14 cellular contexts compared by ENCODE assay signal in the genomic region with DNA sequence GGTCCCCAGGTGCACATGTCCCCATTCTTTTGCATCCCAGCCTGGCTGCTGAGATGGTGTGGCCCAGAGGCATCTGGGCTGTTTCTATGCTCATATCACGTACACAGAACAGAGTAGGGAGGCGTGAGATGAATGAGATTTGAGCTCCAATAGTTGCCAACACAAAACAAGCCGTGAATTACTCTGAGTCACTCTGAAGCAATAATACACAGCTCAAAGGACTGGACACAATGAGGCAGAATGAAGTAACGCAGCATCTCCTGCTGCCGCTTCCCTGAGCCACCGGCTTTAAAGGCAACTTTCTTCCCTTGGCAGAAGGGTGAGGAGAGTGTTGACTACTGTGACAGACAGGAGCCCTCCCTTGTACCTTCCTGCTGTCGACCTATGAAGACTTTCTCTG. TPM values are rescaled to one million over a fixed set of nuclear protein-coding genes. Genes with fewer than 3 reads are reported as not detected.
DNase-seq lines count a peak whose midpoint lies in the region; ATAC-seq and TF ChIP-seq lines count a peak whose summit lies in the region.
"Had no signal": no experiment of that assay in that cellular context is flagged by ENCODE, and none has a peak within 500 bp of the region (broad histone marks: within the 10 kb centered on the region; RNA-seq: fewer than 3 reads in every experiment).

No MANE protein-coding gene starts in this region.

- no peak overlapping the region for H3K14ac ChIP-seq in IMR-90 (replicated peaks; ENCODE audit: low read depth, low read length)

- TF ChIP-seq POLR2A in IMR-90 (IDR thresholded peaks at IDR 0.05; ENCODE audit: low read depth, low read length), result no peak

- peaks cover 4 to 25% of the 10 kb centered on the region in 2 experiments; a peak in 3 of 4 replicates for H3K79me1 ChIP-seq in IMR-90 (ENCODE audit: low read depth in 1 of 2, low read length in 2 of 2)

- H3K18ac ChIP-seq in IMR-90 (ENCODE audit: low read depth, low read length), result no peak overlapping the region

- H3K23ac ChIP-seq in IMR-90 (ENCODE audit: low read depth, low read length), result no peak overlapping the region

- no peak overlapping the region for H2BK15ac ChIP-seq in IMR-90 (ENCODE audit: low read depth, low read length)

- H3K4me3 ChIP-seq in A673 (ENCODE audit: low read depth, low read length, poor library complexity, severe bottlenecking) (no peak overlapping the region), IMR-90 (ENCODE audit: insufficient read depth, low read depth, low read length) (no peak overlapping the region)
- H3K4me3 ChIP-seq: pancreas, testis had no signal

- no peak overlapping the region for H2BK5ac ChIP-seq in IMR-90 (ENCODE audit: low read depth, low read length, poor library complexity, severe bottlenecking)

- CTCF ChIA-PET in A673 (lab: Charles Lee) (no interaction called here), IMR-90 (lab: Yijun Ruan, JAX) (no interaction called here)

- intact Hi-C loops in A673 (cut with micrococcal nuclease; ENCODE audit: unreplicated experiment) (no loop called here), IMR-90 (cut with micrococcal nuclease) (no loop called here)

- no peak overlapping the region for H2AK9ac ChIP-seq in IMR-90 (replicated peaks; ENCODE audit: low read depth, low read length, poor library complexity)

- H4K20me1 ChIP-seq in IMR-90 (ENCODE audit: insufficient read depth, low read length), result no peaks in the 10 kb centered on the region

- DNase-seq in A673 (ENCODE audit: low spot score) (no peak), IMR-90 (peak; percentile 40), dermis blood vessel endothelial cell (peak; percentile 74), mesenteric fat pad (ENCODE audit: low spot score) (peak; percentile 16), COLO668 (lab: John Stamatoyannopoulos, UW; ENCODE audit: unreplicated experiment) (no peak), NCI-H82 treated with DMSO at 0.1 percent for 48 hours (lab: John Stamatoyannopoulos, UW; ENCODE audit: unreplicated experiment) (no peak), putamen (ENCODE audit: low spot score) (no peak), NCI-H1092 treated with DMSO at 0.1 percent for 48 hours (lab: John Stamatoyannopoulos, UW) (no peak)
- DNase-seq: activated gamma-delta T cell, DND-41, pancreas, SK-N-SH, testis had no signal

- POLR2A ChIA-PET in A673 (lab: Charles Lee; ENCODE audit: low non-redundant PET) (no interaction called here), IMR-90 (lab: Charles Lee; ENCODE audit: unreplicated experiment) (no interaction called here)

- ATAC-seq in IMR-90 (ENCODE audit: low read depth), result no peak
- ATAC-seq: pancreas had no signal

- no peak overlapping the region for H2BK120ac ChIP-seq in IMR-90 (ENCODE audit: low read depth, low read length)

- H4K8ac ChIP-seq in IMR-90 (ENCODE audit: low read depth in 2 of 2, low read length in 2 of 2), result no peak overlapping the region

- H3K56ac ChIP-seq in IMR-90 (ENCODE audit: extremely low read depth, insufficient read depth, low read length), result no peak overlapping the region

- H3K4me1 ChIP-seq in A673 (ENCODE audit: insufficient read depth, low read length, poor library complexity, severe bottlenecking) (no peaks in the 10 kb centered on the region), IMR-90 (ENCODE audit: control insufficient read depth, insufficient read depth, low read length) (peaks cover under 1% of the 10 kb centered on the region)
- H3K4me1 ChIP-seq: pancreas, testis had no signal

- no TSS peak for BruUV-seq in A673 (replicated peaks; lab: Mats Ljungman, UMichigan)
- no TSS peak for BruUV-seq in IMR-90 (replicated peaks; lab: Mats Ljungman, UMichigan)

- H3K9ac ChIP-seq in IMR-90 (ENCODE audit: low read depth, low read length), result no peak overlapping the region
- H3K9ac ChIP-seq: SK-N-SH had no signal

- no peak overlapping the region for H4K5ac ChIP-seq in IMR-90 (ENCODE audit: low read depth, low read length)

- H2BK20ac ChIP-seq in IMR-90 (ENCODE audit: low read depth, low read length), result no peak overlapping the region

- H3K4me2 ChIP-seq in IMR-90 (ENCODE audit: low read depth, low read length), result no peak overlapping the region
- H3K4me2 ChIP-seq: SK-N-SH had no signal

- H3K9me3 ChIP-seq in A673 (ENCODE audit: low read depth, low read length, poor library complexity, severe bottlenecking) (no peaks in the 10 kb centered on the region), IMR-90 (ENCODE audit: control insufficient read depth, insufficient read depth, low read length) (no peaks in the 10 kb centered on the region)
- H3K9me3 ChIP-seq: pancreas, SK-N-SH, testis had no signal

- in situ Hi-C loops in IMR-90 (cut with MboI; ENCODE audit: low sequenced_read_pairs), result no loop called here

- dilution Hi-C loops in IMR-90 (cut with HindIII; ENCODE audit: low sequenced_read_pairs, unreplicated experiment), result no loop called here

- H3K27ac ChIP-seq in A673 (ENCODE audit: low read depth, low read length, poor library complexity, severe bottlenecking), result peak overlapping the region; percentile 33
- H3K27ac ChIP-seq in IMR-90 (ENCODE audit: insufficient read depth, low read length), result no peak overlapping the region
- H3K27ac ChIP-seq: pancreas, testis had no signal

- TF ChIP-seq CTCF in A673 (conservative IDR thresholded peaks at IDR 0.05; ENCODE audit: low read depth, low read length) (no peak), IMR-90 (conservative IDR thresholded peaks at IDR 0.05; ENCODE audit: low read depth, low read length) (no peak)

- H3K4ac ChIP-seq in IMR-90 (ENCODE audit: low read depth, low read length), result no peak overlapping the region

- H2AK5ac ChIP-seq in IMR-90 (ENCODE audit: low read depth, low read length), result no peak overlapping the region

- TF ChIP-seq RAD21 in IMR-90 (IDR thresholded peaks at IDR 0.05; ENCODE audit: low read length), result no peak

- H3K9me1 ChIP-seq in IMR-90 (ENCODE audit: insufficient read depth, low read length), result peaks cover 15% of the 10 kb centered on the region

- WGBS in IMR-90 (ENCODE audit: extremely low coverage in 2 of 2, insufficient read length in 1 of 2), 2 experiments, result no CpG with 5 or more reads among the region's 7 CpGs

- peaks cover 100% of the 10 kb centered on the region for H3K36me3 ChIP-seq in A673 (ENCODE audit: insufficient read depth, low read length, poor library complexity, severe bottlenecking)
- H3K36me3 ChIP-seq in IMR-90 (ENCODE audit: control insufficient read depth, insufficient read depth, low read length), result peaks cover 47% of the 10 kb centered on the region

- H4K91ac ChIP-seq in IMR-90 (ENCODE audit: insufficient read depth, low read depth, low read length), result no peak overlapping the region

- no peaks in the 10 kb centered on the region for H3K27me3 ChIP-seq in A673 (replicated peaks; ENCODE audit: insufficient read depth, low read depth, low read length, poor library complexity)
- no peaks in the 10 kb centered on the region for H3K27me3 ChIP-seq in IMR-90 (ENCODE audit: control insufficient read depth, insufficient read depth, low read length)
- H3K27me3 ChIP-seq: pancreas, testis had no signal

- no peak overlapping the region for H2AFZ ChIP-seq in IMR-90 (replicated peaks; ENCODE audit: low read length, poor library complexity)

TF ChIP-seq in IMR-90, 13 proteins besides CTCF, POLR2A, EP300 and RAD21:
- TF ChIP-seq CEBPB (IDR thresholded peaks at IDR 0.05; ENCODE audit: low read depth, low read length) (peak; percentile 36; the same call in 1 of the 2 replicates), MXI1 (IDR thresholded peaks at IDR 0.05; ENCODE audit: borderline replicate concordance, low read depth, low read length) (no peak)

RNA-seq across cellular contexts. Expression of a gene that starts 33.9 kb away (rescaled TPM):
- total RNA-seq in A673 (2021) (32.4 and 37.7 TPM in 2 replicates), IMR-90 (2012; rRNA removed) (not detected in 2 replicates), dermis blood vessel endothelial cell (not detected in 2 replicates), mesenteric fat pad (0.19 TPM)
- polyA plus RNA-seq in IMR-90 (2012; rRNA removed), result 0.13 and 0.17 TPM in 2 replicates
- 0.02 and 0.03 TPM in 2 replicates for polyA plus RNA-seq in IMR-90 (2012; cell fraction: cytosol; rRNA removed)
- 1.3 and 2.0 TPM in 2 replicates for polyA plus RNA-seq in IMR-90 (2012; cell fraction: nucleus; rRNA removed; ENCODE audit: low replicate concordance)
- polyA plus RNA-seq: BJ had no signal

Comparison
In these comparisons a context has a peak if more than half of its experiments do, and no peak if none do; other contexts are left out.
1. DNase-seq: peak in IMR-90 (single experiment), dermis blood vessel endothelial cell (single experiment) and mesenteric fat pad (single experiment); none in A673 (single experiment), COLO668 (single experiment), NCI-H82 treated with DMSO at 0.1 percent for 48 hours (single experiment), putamen (single experiment) and NCI-H1092 treated with DMSO at 0.1 percent for 48 hours (single experiment).
2. RNA of a gene that starts 33.9 kb away (total RNA-seq): 32.4 to 37.7 TPM in A673; 0.19 TPM in mesenteric fat pad (single experiment), not detected in IMR-90 and not detected in dermis blood vessel endothelial cell; every median in the first group is over 10 times any median in the second.